7 cellular contexts compared by ENCODE assay signal in the genomic region with DNA sequence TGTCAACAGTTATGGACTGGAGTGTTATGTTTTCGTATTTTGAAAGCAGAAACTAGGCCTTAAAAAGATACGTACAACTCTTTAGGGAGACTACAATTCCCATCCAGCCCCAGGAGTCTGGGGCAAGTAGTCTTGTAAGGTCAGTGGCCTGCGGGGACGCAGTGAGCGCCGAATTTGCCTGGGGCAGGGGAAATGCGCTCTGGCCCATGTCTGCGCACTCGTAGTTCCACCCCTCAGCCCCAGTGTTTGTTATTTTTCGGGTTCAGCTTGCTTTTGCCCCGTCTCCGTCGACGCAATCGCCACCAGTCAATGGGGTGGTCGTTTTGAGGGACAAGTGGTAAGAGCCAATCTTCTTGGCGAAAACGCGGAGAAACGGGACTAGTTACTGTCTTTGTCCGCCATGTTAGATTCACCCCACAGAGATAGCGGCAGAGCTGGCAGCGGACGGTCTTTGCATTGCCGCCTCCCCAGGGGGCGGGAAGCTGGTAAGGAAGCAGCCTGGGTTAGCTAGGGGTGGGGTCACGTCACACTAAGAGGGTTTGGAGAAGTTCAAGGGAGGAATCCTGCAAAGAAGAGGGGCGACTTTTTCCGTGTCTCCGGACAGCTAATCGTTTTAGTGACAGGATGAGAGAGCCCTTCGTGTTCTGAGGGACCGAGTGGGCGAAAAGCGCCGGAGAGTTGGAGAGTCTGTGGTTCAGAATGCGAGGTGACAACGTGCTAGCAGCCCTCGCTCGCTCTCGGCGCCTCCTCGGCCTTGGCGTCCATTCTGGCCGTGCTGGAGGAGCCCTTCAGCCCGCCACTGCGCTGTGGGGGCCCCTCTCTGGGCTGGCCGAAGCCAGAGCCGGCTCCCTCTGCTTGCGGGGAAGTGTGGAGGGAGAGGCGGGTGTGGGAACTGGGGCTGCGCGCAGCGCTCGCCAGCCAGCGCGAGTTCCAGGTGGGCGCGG. TPM values are rescaled to one million over a fixed set of nuclear protein-coding genes. Genes with fewer than 3 reads are reported as not detected.
A peak's percentile ranks its signal among the peaks of the same experiment; 100 is the strongest.
DNase-seq lines count a peak whose midpoint lies in the region; FAIRE-seq and TF ChIP-seq lines count a peak whose summit lies in the region.

No MANE protein-coding gene starts in this region.

- TSS peak; percentile 92 for BruUV-seq in endothelial cell of umbilical vein (replicated peaks; lab: Mats Ljungman, UMichigan)

- DNase-seq in HAP-1 (ENCODE audit: low spot score in 2 of 2): no peak
- DNase-seq in SJCRH30: no peak
- DNase-seq in endothelial cell of umbilical vein (ENCODE audit: low read depth, low spot score): no peak
- no peak for DNase-seq in osteoblast (ENCODE audit: insufficient read length, low spot score, missing footprints)
- DNase-seq in kidney tubule cell (ENCODE audit: low spot score): no peak
- DNase-seq in SIG-M5 (lab: John Stamatoyannopoulos, UW): no peak
- DNase-seq in NCI-H1417 (lab: John Stamatoyannopoulos, UW): no peak

- H3K9me3 ChIP-seq in HAP-1 (no peaks in the 10 kb centered on the region), SJCRH30 (replicated peaks) (no peaks in the 10 kb centered on the region), endothelial cell of umbilical vein (replicated peaks; ENCODE audit: control insufficient read depth, insufficient read depth, low read length) (no peaks in the 10 kb centered on the region), osteoblast (ENCODE audit: low read depth, low read length) (no peaks in the 10 kb centered on the region)

- H3K27me3 ChIP-seq in HAP-1 (ENCODE audit: low read depth): no peaks in the 10 kb centered on the region
- no peaks in the 10 kb centered on the region for H3K27me3 ChIP-seq in SJCRH30
- no peaks in the 10 kb centered on the region for H3K27me3 ChIP-seq in endothelial cell of umbilical vein (ENCODE audit: control insufficient read depth in 2 of 2, insufficient read depth in 2 of 2, low read length in 2 of 2)
- no peaks in the 10 kb centered on the region for H3K27me3 ChIP-seq in osteoblast (ENCODE audit: insufficient read depth, low read length)

- peak overlapping the region; percentile 83 for H3K4me2 ChIP-seq in endothelial cell of umbilical vein (ENCODE audit: insufficient read depth, low read length)
- peak overlapping the region; percentile 93 for H3K4me2 ChIP-seq in osteoblast (ENCODE audit: insufficient read depth, low read length)

- POLR2A ChIA-PET in endothelial cell of umbilical vein (lab: Charles Lee): no interaction called here

- TF ChIP-seq CTCF in endothelial cell of umbilical vein (IDR thresholded peaks at IDR 0.05; ENCODE audit: extremely low read depth in 1 of 2, insufficient read depth in 1 of 2, low read depth in 1 of 2, low read length in 2 of 2) (no peak), osteoblast (IDR thresholded peaks at IDR 0.05; ENCODE audit: extremely low read depth, low read depth, low read length) (no peak)

- in situ Hi-C loops in HAP-1 (cut with MboI; ENCODE audit: low sequenced_read_pairs): no loop called here

- peaks cover 9% of the 10 kb centered on the region for H3K4me1 ChIP-seq in HAP-1
- peaks cover 9% of the 10 kb centered on the region for H3K4me1 ChIP-seq in SJCRH30
- H3K4me1 ChIP-seq in endothelial cell of umbilical vein (ENCODE audit: control insufficient read depth, extremely low read depth, insufficient read depth, low read length): peaks cover 14% of the 10 kb centered on the region
- peaks cover 12% of the 10 kb centered on the region for H3K4me1 ChIP-seq in osteoblast (ENCODE audit: insufficient read depth, low read length)

- H4K20me1 ChIP-seq in endothelial cell of umbilical vein (replicated peaks; ENCODE audit: control insufficient read depth, extremely low read depth, insufficient read depth, low read length) (no peaks in the 10 kb centered on the region), osteoblast (ENCODE audit: insufficient read depth, low read length) (no peaks in the 10 kb centered on the region)

- dilution Hi-C loops in endothelial cell of umbilical vein (cut with MboI; ENCODE audit: extremely low pct_ligation_motif_present, low sequenced_read_pairs): no loop called here

- CTCF ChIA-PET in endothelial cell of umbilical vein (lab: Charles Lee): no interaction called here

- H3K4me3 ChIP-seq in HAP-1 (peak overlapping the region; percentile 52), SJCRH30 (peak overlapping the region; percentile 71), endothelial cell of umbilical vein (replicated peaks in 1 of 3; ENCODE audit: insufficient read depth in 1 of 3, low read depth in 1 of 3, low read length in 3 of 3) (peak overlapping the region; percentile 64 to 92 (median 86)), osteoblast (ENCODE audit: insufficient read depth, low read length) (peak overlapping the region; percentile 87)

- peak overlapping the region; percentile 81 for H3K9ac ChIP-seq in endothelial cell of umbilical vein (replicated peaks; ENCODE audit: extremely low read depth, insufficient read depth, low read length)

- peak overlapping the region; percentile 75 for H3K27ac ChIP-seq in SJCRH30
- peak overlapping the region; percentile 67 for H3K27ac ChIP-seq in endothelial cell of umbilical vein (ENCODE audit: insufficient read depth, low read depth, low read length)
- H3K27ac ChIP-seq in osteoblast (ENCODE audit: low read depth, low read length): peak overlapping the region; percentile 90

- no peaks in the 10 kb centered on the region for H3K9me1 ChIP-seq in endothelial cell of umbilical vein (replicated peaks; ENCODE audit: control insufficient read depth, extremely low read depth, insufficient read depth, low read length)

- H3K36me3 ChIP-seq in HAP-1 (replicated peaks) (peaks cover 13% of the 10 kb centered on the region; the same call in 1 of the 2 replicates), SJCRH30 (peaks cover 9% of the 10 kb centered on the region), endothelial cell of umbilical vein (ENCODE audit: control insufficient read depth in 2 of 2, extremely low read depth in 1 of 2, insufficient read depth in 2 of 2, low read length in 2 of 2) (no peaks in the 10 kb centered on the region), osteoblast (ENCODE audit: insufficient read depth, low read length) (peaks cover 3% of the 10 kb centered on the region)

- FAIRE-seq in endothelial cell of umbilical vein (lab: Jason Lieb, UNC): no peak

- H3K79me2 ChIP-seq in endothelial cell of umbilical vein (ENCODE audit: control insufficient read depth, insufficient read depth, low read length) (peaks cover 9% of the 10 kb centered on the region), osteoblast (ENCODE audit: insufficient read depth, low read length) (peaks cover 41% of the 10 kb centered on the region)

- no peak for TF ChIP-seq POLR2A in endothelial cell of umbilical vein (IDR thresholded peaks at IDR 0.05; ENCODE audit: low read depth, low read length)

- intact Hi-C loops in endothelial cell of umbilical vein (cut with micrococcal nuclease): loop anchor here (1.0 to 2.0 kb wide), 4 partner anchors 44 to 189 kb away; a partner anchor contains a TSS

- H2AFZ ChIP-seq in endothelial cell of umbilical vein (ENCODE audit: low read depth, low read length): peak overlapping the region; percentile 79
- peak overlapping the region; percentile 95 for H2AFZ ChIP-seq in osteoblast (ENCODE audit: low read length)

TF ChIP-seq in endothelial cell of umbilical vein, 7 proteins besides CTCF, POLR2A, EP300 and RAD21:
- TF ChIP-seq POLR2AphosphoS5 (IDR thresholded peaks at IDR 0.05; ENCODE audit: insufficient read depth, low read depth, low read length) (no peak), GATA2 (IDR thresholded peaks at IDR 0.05; ENCODE audit: insufficient read depth, insufficient read length, low read depth, low read length) (no peak), FOS (IDR thresholded peaks at IDR 0.05; ENCODE audit: borderline replicate concordance, insufficient read depth, low read length) (no peak), EZH2 (IDR thresholded peaks at IDR 0.05; ENCODE audit: borderline replicate concordance, low read depth, low read length, severe bottlenecking) (no peak), JUN (IDR thresholded peaks at IDR 0.05; ENCODE audit: borderline replicate concordance, insufficient read depth, insufficient read length, low read depth) (no peak), MYC (IDR thresholded peaks at IDR 0.05; ENCODE audit: low read depth, low read length) (no peak)
- TF ChIP-seq, protein P1, sequence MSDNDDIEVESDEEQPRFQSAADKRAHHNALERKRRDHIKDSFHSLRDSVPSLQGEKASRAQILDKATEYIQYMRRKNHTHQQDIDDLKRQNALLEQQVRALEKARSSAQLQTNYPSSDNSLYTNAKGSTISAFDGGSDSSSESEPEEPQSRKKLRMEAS (IDR thresholded peaks at IDR 0.05; ENCODE audit: insufficient read depth, insufficient read length): no peak

RNA-seq across cellular contexts. Expression of a gene that starts 1.1 kb away (rescaled TPM):
- total RNA-seq in SJCRH30 (2014; rRNA removed; shearing (Covaris generic)): 60.1 and 65.3 TPM in 2 replicates
- total RNA-seq in endothelial cell of umbilical vein (25.7 and 29.0 TPM in 2 replicates), osteoblast (5.4 and 7.7 TPM in 2 replicates)
- polyA plus RNA-seq in endothelial cell of umbilical vein: 13.5 and 14.3 TPM in 2 replicates
- 16.9 and 19.3 TPM in 2 replicates for polyA plus RNA-seq in endothelial cell of umbilical vein (2011; cell fraction: cytosol; rRNA removed)
- 21.4 and 25.4 TPM in 2 replicates for polyA plus RNA-seq in endothelial cell of umbilical vein (2011; cell fraction: nucleus; rRNA removed)
- 8.1 and 16.9 TPM in 2 replicates for polyA plus RNA-seq in endothelial cell of umbilical vein (2012)
- 27.9 and 43.0 TPM in 2 replicates for polyA minus RNA-seq in endothelial cell of umbilical vein
- polyA minus RNA-seq in endothelial cell of umbilical vein (2011; cell fraction: cytosol; rRNA and poly(A)+ RNA removed): 57.5 TPM
- polyA minus RNA-seq in endothelial cell of umbilical vein (2011; cell fraction: nucleus; rRNA and poly(A)+ RNA removed): 17.8 and 28.4 TPM in 2 replicates

RNA-seq across cellular contexts. Expression of a gene that starts 44.8 kb away (rescaled TPM):
- total RNA-seq in SJCRH30 (2014; rRNA removed; shearing (Covaris generic)): 36.8 and 40.3 TPM in 2 replicates
- total RNA-seq in endothelial cell of umbilical vein (52.1 and 57.0 TPM in 2 replicates), osteoblast (115 and 121 TPM in 2 replicates)
- polyA plus RNA-seq in endothelial cell of umbilical vein: 22.9 and 26.4 TPM in 2 replicates
- 37.3 and 41.5 TPM in 2 replicates for polyA plus RNA-seq in endothelial cell of umbilical vein (2011; cell fraction: cytosol; rRNA removed)
- polyA plus RNA-seq in endothelial cell of umbilical vein (2011; cell fraction: nucleus; rRNA removed): 32.9 and 36.1 TPM in 2 replicates
- polyA plus RNA-seq in endothelial cell of umbilical vein (2012): 56.2 and 60.7 TPM in 2 replicates
- 86.6 and 87.9 TPM in 2 replicates for polyA minus RNA-seq in endothelial cell of umbilical vein
- 45.5 TPM for polyA minus RNA-seq in endothelial cell of umbilical vein (2011; cell fraction: cytosol; rRNA and poly(A)+ RNA removed)
- polyA minus RNA-seq in endothelial cell of umbilical vein (2011; cell fraction: nucleus; rRNA and poly(A)+ RNA removed): 27.8 and 41.9 TPM in 2 replicates
